In the genomic region with DNA sequence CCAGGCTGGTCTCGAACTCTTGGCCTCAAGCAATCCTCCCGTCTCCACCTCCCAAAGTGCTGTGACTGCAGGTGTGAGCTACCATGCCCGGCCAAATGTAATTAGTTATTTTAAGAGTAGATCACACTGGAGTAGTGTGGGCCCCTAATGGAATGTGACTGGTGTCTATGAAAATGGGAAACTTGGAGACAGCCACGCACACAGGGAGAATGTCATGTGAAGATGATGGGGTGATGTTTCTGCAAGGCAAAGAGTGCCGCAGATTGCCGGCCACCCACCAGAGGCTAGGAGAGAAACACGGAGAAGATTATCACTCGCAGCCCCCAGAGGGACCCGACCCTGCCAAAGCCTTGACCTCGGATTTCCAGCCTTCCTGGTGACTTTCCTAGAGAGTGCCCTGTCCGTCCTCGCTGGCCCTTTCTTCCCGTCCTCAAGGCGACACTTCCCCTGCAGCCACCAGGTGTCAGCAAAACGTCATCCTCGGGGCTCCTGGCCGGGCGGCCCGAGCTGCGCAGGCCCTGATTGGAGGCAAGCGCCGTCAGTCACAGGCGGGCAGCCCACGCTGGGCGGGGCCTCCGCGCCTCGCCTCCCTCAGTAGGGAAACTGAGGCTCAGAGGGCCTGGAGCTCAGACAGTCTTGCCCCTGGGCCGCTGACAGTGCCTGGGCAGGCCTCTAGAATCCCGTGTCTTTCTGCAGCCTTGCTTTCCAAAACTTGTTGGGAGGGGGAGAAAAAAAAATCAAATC, we compare ENCODE assay signal across 8 cellular contexts. TPM values are rescaled to one million over a fixed set of nuclear protein-coding genes. Genes with fewer than 3 reads are reported as not detected.
DNase-seq lines count a peak whose midpoint lies in the region; ATAC-seq and TF ChIP-seq lines count a peak whose summit lies in the region.

No MANE protein-coding gene starts in this region.

- H3K27me3 ChIP-seq in DOHH2 (ENCODE audit: control insufficient read depth, low read length): 0 out of 2 replicates have a peak, but pooled peaks cover 3% of the 10 kb centered on the region

- TF ChIP-seq CTCF in DOHH2 (IDR thresholded peaks at IDR 0.05; ENCODE audit: low read depth, low read length, poor library complexity, severe bottlenecking): peak; percentile 81
- peak; percentile 69 for TF ChIP-seq CTCF in epithelial cell of esophagus (IDR thresholded peaks at IDR 0.05; ENCODE audit: insufficient read depth, low read depth, low read length, missing control alignments)

- H3K27ac ChIP-seq in DOHH2 (ENCODE audit: low read depth, low read length): no peak overlapping the region

- H3F3A ChIP-seq in DOHH2 (ENCODE audit: control insufficient read depth, insufficient read depth): no peaks in the 10 kb centered on the region

- no peaks in the 10 kb centered on the region for H3K79me2 ChIP-seq in DOHH2 (ENCODE audit: control insufficient read depth, low read length)

- H4K20me1 ChIP-seq in DOHH2 (ENCODE audit: control insufficient read depth, insufficient read depth, low read depth, low read length): no peaks in the 10 kb centered on the region

- H3K4me3 ChIP-seq in DOHH2 (ENCODE audit: low read length) (no peak overlapping the region), epithelial cell of esophagus (ENCODE audit: low read length) (no peak overlapping the region)

- no peaks in the 10 kb centered on the region for H3K36me3 ChIP-seq in DOHH2 (ENCODE audit: control insufficient read depth, low read length)

- H3K9me3 ChIP-seq in DOHH2 (ENCODE audit: control insufficient read depth, insufficient read depth, low read length): no peaks in the 10 kb centered on the region

- no peak overlapping the region for H3K4me2 ChIP-seq in DOHH2 (ENCODE audit: low read length)

- no peaks in the 10 kb centered on the region for H3K4me1 ChIP-seq in DOHH2 (ENCODE audit: control insufficient read depth, low read length)

- H3K9me2 ChIP-seq in DOHH2 (replicated peaks; ENCODE audit: control insufficient read depth, low read length): no peaks in the 10 kb centered on the region

- ATAC-seq in HG03521 (IDR thresholded peaks at IDR 0.05; ENCODE audit: unreplicated experiment) (peak; percentile 61), GM21528 (IDR thresholded peaks at IDR 0.05; ENCODE audit: low FRiP score, unreplicated experiment) (no peak)

- DNase-seq in NCI-H82 treated with DMSO at 0.1 percent for 48 hours (lab: John Stamatoyannopoulos, UW; ENCODE audit: unreplicated experiment) (peak; percentile 4), epithelial cell of esophagus (ENCODE audit: low read depth) (peak; percentile 81), mucosa of gallbladder (ENCODE audit: low spot score) (peak; percentile 80)
- DNase-seq in activated CD8-positive, alpha-beta memory T cell treated with anti-CD3 and anti-CD28 coated beads, Interleukin-2, amount 50 U/mL, for 24 hours (ENCODE audit: extremely low read depth): peak; percentile 23
- peak; percentile 42 to 60 for DNase-seq in stimulated activated CD8-positive, alpha-beta memory T cell treated with anti-CD3 and anti-CD28 coated beads, Interleukin-7, amount 100 ng/mL, for 48 hours (ENCODE audit: extremely low read depth in 1 of 2, low read depth in 1 of 2)

RNA-seq across cellular contexts. Expression of a gene that starts 16.3 kb away (rescaled TPM):
- total RNA-seq in mucosa of gallbladder: not detected

RNA-seq across cellular contexts. Expression of a gene that starts 36.1 kb away (rescaled TPM):
- 1.4 TPM for total RNA-seq in mucosa of gallbladder

Comparison
In these comparisons a context has a peak if more than half of its experiments do, and no peak if none do; other contexts are left out.
1. DNase-seq: peak in every context shown above with its lines; median percentile 81 in epithelial cell of esophagus; 80 in mucosa of gallbladder; 51 in stimulated activated CD8-positive, alpha-beta memory T cell treated with anti-CD3 and anti-CD28 coated beads, Interleukin-7, amount 100 ng/mL, for 48 hours; 23 in activated CD8-positive, alpha-beta memory T cell treated with anti-CD3 and anti-CD28 coated beads, Interleukin-2, amount 50 U/mL, for 24 hours; 4 in NCI-H82 treated with DMSO at 0.1 percent for 48 hours.